13 cellular contexts compared by ENCODE assay signal in the genomic region with DNA sequence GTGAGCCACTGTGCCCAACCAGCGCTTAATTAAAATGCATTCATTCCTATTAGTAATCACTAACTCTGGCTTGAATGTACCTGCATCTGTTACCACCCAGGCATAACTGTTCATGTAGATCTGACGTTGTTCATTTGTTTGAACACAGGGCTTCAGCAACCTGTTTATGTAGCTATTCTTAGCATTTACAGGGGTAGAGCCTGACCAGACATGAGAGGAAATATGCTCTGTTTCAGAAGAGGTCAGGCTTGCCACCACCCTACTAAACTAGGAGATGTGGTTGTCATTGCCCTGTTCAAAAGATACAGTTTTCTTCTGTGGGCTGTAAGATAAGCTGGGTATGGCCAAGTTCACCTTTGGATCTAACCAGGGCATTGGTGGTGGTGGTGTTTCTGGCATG. TPM values are rescaled to one million over a fixed set of nuclear protein-coding genes. Genes with fewer than 3 reads are reported as not detected.
DNase-seq lines count a peak whose midpoint lies in the region; ATAC-seq and TF ChIP-seq lines count a peak whose summit lies in the region.
"Had no signal": no experiment of that assay in that cellular context is flagged by ENCODE, and none has a peak within 500 bp of the region (broad histone marks: within the 10 kb centered on the region; RNA-seq: fewer than 3 reads in every experiment).

No MANE protein-coding gene starts in this region.

- H3K27me3 Mint-ChIP-seq in naive thymus-derived CD4-positive, alpha-beta T cell = no peaks in the 10 kb centered on the region
- no peaks in the 10 kb centered on the region for H3K27me3 Mint-ChIP-seq in chondrocyte (ENCODE audit: low read depth)
- H3K27me3 Mint-ChIP-seq in activated CD4-positive, alpha-beta T cell treated with anti-CD3 and anti-CD28 coated beads, Interleukin-2, amount 10 ng/mL, durations not matched to agents 7 days and 5 days = no peaks in the 10 kb centered on the region

- CTCF ChIA-PET in naive thymus-derived CD4-positive, alpha-beta T cell (lab: Charles Lee) = interaction anchor here (0.8 to 2.9 kb wide), 3 partner anchors 17 to 145 kb away, joined by 3 to 13 read pairs (median 10); no protein-coding TSS in a partner anchor
- CTCF ChIA-PET in activated CD4-positive, alpha-beta T cell treated with anti-CD3 and anti-CD28 coated beads, Interleukin-2, amount 10 ng/mL, durations not matched to agents 7 days and 5 days (lab: Charles Lee) = interaction anchor here (1.5 kb wide), 1 partner anchor 27 kb away, joined by 4 read pairs; no protein-coding TSS in a partner anchor

- TF ChIP-seq CTCF in chondrocyte (IDR thresholded peaks at IDR 0.05) = no peak
- no peak for TF ChIP-seq CTCF in left lung (IDR thresholded peaks at IDR 0.05)
- TF ChIP-seq CTCF in lower leg skin (IDR thresholded peaks at IDR 0.05) = no peak

- no peaks in the 10 kb centered on the region for H3K9me3 ChIP-seq in naive thymus-derived CD4-positive, alpha-beta T cell (ENCODE audit: control insufficient read depth in 2 of 3, low read length in 3 of 3)
- no peaks in the 10 kb centered on the region for H3K9me3 ChIP-seq in left lung
- H3K9me3 ChIP-seq: adrenal gland had no signal

- peaks cover 26 to 50% of the 10 kb centered on the region in 2 donors for H3K4me1 ChIP-seq in naive thymus-derived CD4-positive, alpha-beta T cell (ENCODE audit: control insufficient read depth in 2 of 2, insufficient read depth in 2 of 2, low read length in 2 of 2)
- peaks cover 22 to 39% of the 10 kb centered on the region in 2 donors for H3K4me1 ChIP-seq in left lung

- peaks cover 0 to 14% (median 8%) of the 10 kb centered on the region in 5 donors for H3K36me3 Mint-ChIP-seq in naive thymus-derived CD4-positive, alpha-beta T cell
- H3K36me3 Mint-ChIP-seq in chondrocyte (ENCODE audit: low read depth) = no peaks in the 10 kb centered on the region
- H3K36me3 Mint-ChIP-seq in activated CD4-positive, alpha-beta T cell treated with anti-CD3 and anti-CD28 coated beads, Interleukin-2, amount 10 ng/mL, durations not matched to agents 7 days and 5 days (ENCODE audit: low read depth) = peaks cover 36% of the 10 kb centered on the region
- H3K36me3 Mint-ChIP-seq: WTC11 had no signal

- H3K27me3 ChIP-seq in naive thymus-derived CD4-positive, alpha-beta T cell (ENCODE audit: control insufficient read depth in 2 of 2, insufficient read depth in 2 of 2, low read length in 2 of 2) = no peaks in the 10 kb centered on the region
- H3K27me3 ChIP-seq in left lung = no peaks in the 10 kb centered on the region
- H3K27me3 ChIP-seq: adrenal gland had no signal

- H3K4me3 ChIP-seq in naive thymus-derived CD4-positive, alpha-beta T cell (ENCODE audit: low read length) = no peak overlapping the region
- H3K4me3 ChIP-seq in left lung (no peak overlapping the region), lower leg skin (ENCODE audit: low read depth, poor library complexity, severe bottlenecking) (no peak overlapping the region)
- H3K4me3 ChIP-seq: adrenal gland had no signal

- no peak for TF ChIP-seq POLR2A in lower leg skin (IDR thresholded peaks at IDR 0.05)

- no peak overlapping the region for H3K27ac ChIP-seq in naive thymus-derived CD4-positive, alpha-beta T cell (ENCODE audit: low read depth, low read length)
- no peak overlapping the region for H3K27ac ChIP-seq in left lung
- H3K27ac ChIP-seq: adrenal gland had no signal

- H3K4me3 Mint-ChIP-seq in naive thymus-derived CD4-positive, alpha-beta T cell = peak overlapping the region in 7 of 10 donors; percentile 16 to 65 (median 31)
- no peak overlapping the region for H3K4me3 Mint-ChIP-seq in chondrocyte (ENCODE audit: unreplicated experiment)
- H3K4me3 Mint-ChIP-seq in activated CD4-positive, alpha-beta T cell treated with anti-CD3 and anti-CD28 coated beads, Interleukin-2, amount 10 ng/mL, durations not matched to agents 7 days and 5 days = no peak overlapping the region
- H3K4me3 Mint-ChIP-seq: WTC11 had no signal

- peak; percentile 48 for ATAC-seq in GM18870 (IDR thresholded peaks at IDR 0.05; ENCODE audit: unreplicated experiment)
- ATAC-seq in GM21717 (IDR thresholded peaks at IDR 0.05; ENCODE audit: unreplicated experiment) = peak; percentile 45
- peak; percentile 49 for ATAC-seq in HG03442 (IDR thresholded peaks at IDR 0.05; ENCODE audit: unreplicated experiment)
- no peak for ATAC-seq in naive thymus-derived CD4-positive, alpha-beta T cell
- no peak for ATAC-seq in left lung
- ATAC-seq: PC-3, WTC11 had no signal

- peaks cover 46 to 77% (median 71%) of the 10 kb centered on the region in 7 donors for H3K4me1 Mint-ChIP-seq in naive thymus-derived CD4-positive, alpha-beta T cell
- H3K4me1 Mint-ChIP-seq in chondrocyte (ENCODE audit: low read depth) = peaks cover 28% of the 10 kb centered on the region
- H3K4me1 Mint-ChIP-seq in activated CD4-positive, alpha-beta T cell treated with anti-CD3 and anti-CD28 coated beads, Interleukin-2, amount 10 ng/mL, durations not matched to agents 7 days and 5 days = peaks cover 68% of the 10 kb centered on the region

- H3K36me3 ChIP-seq in naive thymus-derived CD4-positive, alpha-beta T cell (ENCODE audit: control insufficient read depth in 2 of 3, insufficient read depth in 3 of 3, low read length in 3 of 3) = no peaks in the 10 kb centered on the region
- H3K36me3 ChIP-seq in left lung = no peaks in the 10 kb centered on the region
- H3K36me3 ChIP-seq: adrenal gland had no signal

- intact Hi-C loops in naive thymus-derived CD4-positive, alpha-beta T cell (cut with micrococcal nuclease) = no loop called here
- intact Hi-C loops in left lung (cut with DNase I) (no loop called here), lower leg skin (cut with DNase I; ENCODE audit: low total_unique reads) (no loop called here)

- WGBS in lower leg skin, 2 donors = 87% methylated on average over 2 of the region's 2 CpGs

- no peaks in the 10 kb centered on the region for H3K9me3 Mint-ChIP-seq in naive thymus-derived CD4-positive, alpha-beta T cell
- H3K9me3 Mint-ChIP-seq in chondrocyte (ENCODE audit: low read depth) = no peaks in the 10 kb centered on the region
- no peaks in the 10 kb centered on the region for H3K9me3 Mint-ChIP-seq in activated CD4-positive, alpha-beta T cell treated with anti-CD3 and anti-CD28 coated beads, Interleukin-2, amount 10 ng/mL, durations not matched to agents 7 days and 5 days
- H3K9me3 Mint-ChIP-seq: WTC11 had no signal

- H3K27ac Mint-ChIP-seq in naive thymus-derived CD4-positive, alpha-beta T cell = peak overlapping the region in 6 of 9 donors; percentile 32 to 81 (median 68)
- H3K27ac Mint-ChIP-seq in chondrocyte (ENCODE audit: unreplicated experiment) = no peak overlapping the region
- no peak overlapping the region for H3K27ac Mint-ChIP-seq in activated CD4-positive, alpha-beta T cell treated with anti-CD3 and anti-CD28 coated beads, Interleukin-2, amount 10 ng/mL, durations not matched to agents 7 days and 5 days
- H3K27ac Mint-ChIP-seq: WTC11 had no signal

- no peak for DNase-seq in naive thymus-derived CD4-positive, alpha-beta T cell
- DNase-seq in chondrocyte (ENCODE audit: low spot score) (no peak), left lung (no peak), lower leg skin (ENCODE audit: low spot score in 2 of 2) (no peak)
- no peak for DNase-seq in activated CD4-positive, alpha-beta T cell treated with anti-CD3 and anti-CD28 coated beads, Interleukin-2, amount 10 ng/mL, durations not matched to agents 7 days and 5 days
- DNase-seq: adrenal gland, kidney, NCI-H1092, PC-3 had no signal

- POLR2A ChIA-PET in naive thymus-derived CD4-positive, alpha-beta T cell (lab: Charles Lee) = interaction anchor here (1.7 kb wide), 1 partner anchor 18 kb away, joined by 5 read pairs; no protein-coding TSS in a partner anchor
- POLR2A ChIA-PET in activated CD4-positive, alpha-beta T cell treated with anti-CD3 and anti-CD28 coated beads, Interleukin-2, amount 10 ng/mL, durations not matched to agents 7 days and 5 days (lab: Charles Lee) = no interaction called here

RNA-seq across cellular contexts. Expression of gene MGAT5, which starts 8.8 kb away (rescaled TPM):
- total RNA-seq in naive thymus-derived CD4-positive, alpha-beta T cell = 10 to 100 TPM; 35.5 to 48.0 (median 40.3) TPM
- 1 to 10 TPM; 5.3 to 8.5 TPM for polyA plus RNA-seq in naive thymus-derived CD4-positive, alpha-beta T cell
- 27.6 to 30.0 TPM (median 29.8 TPM) in 3 replicates for total RNA-seq in chondrocyte
- total RNA-seq in activated CD4-positive, alpha-beta T cell treated with anti-CD3 and anti-CD28 coated beads, Interleukin-2, amount 10 ng/mL, durations not matched to agents 7 days and 5 days = 10 to 100 TPM; 48.2 to 56.7 TPM
- 10 to 100 TPM; 50.9 to 57.0 TPM for total RNA-seq in left lung
- total RNA-seq in lower leg skin = 10 to 100 TPM; 16.3 to 37.8 (median 32.5) TPM

Comparison
In these comparisons a context has a peak if more than half of its experiments do, and no peak if none do; other contexts are left out.
1. ATAC-seq: peak in GM18870 (single experiment), GM21717 (single experiment) and HG03442 (single experiment); none in naive thymus-derived CD4-positive, alpha-beta T cell (single experiment) and left lung (single experiment).
2. H3K27ac Mint-ChIP-seq: peak in naive thymus-derived CD4-positive, alpha-beta T cell (6 of 9); none in chondrocyte (single experiment) and activated CD4-positive, alpha-beta T cell treated with anti-CD3 and anti-CD28 coated beads, Interleukin-2, amount 10 ng/mL, durations not matched to agents 7 days and 5 days (single experiment).
3. H3K4me3 Mint-ChIP-seq: peak in naive thymus-derived CD4-positive, alpha-beta T cell (7 of 10); none in chondrocyte (single experiment) and activated CD4-positive, alpha-beta T cell treated with anti-CD3 and anti-CD28 coated beads, Interleukin-2, amount 10 ng/mL, durations not matched to agents 7 days and 5 days (single experiment).